11 cellular contexts compared by ENCODE assay signal in genomic region chr17:27348196-27348595, GRCh38. TPM values are rescaled to one million over a fixed set of nuclear protein-coding genes. Genes with fewer than 3 reads are reported as not detected.
DNase-seq lines count a peak whose midpoint lies in the region; ATAC-seq, FAIRE-seq and TF ChIP-seq lines count a peak whose summit lies in the region.
"Had no signal": no experiment of that assay in that cellular context is flagged by ENCODE, and none has a peak within 500 bp of the region (broad histone marks: within the 10 kb centered on the region; RNA-seq: fewer than 3 reads in every experiment).

No MANE protein-coding gene starts in this region.

- peaks cover 21% of the 10 kb centered on the region for H3K36me3 Mint-ChIP-seq in nephron progenitor cell (ENCODE audit: low read depth)

- H3K27me3 ChIP-seq in HUES6 (ENCODE audit: control insufficient read depth, insufficient read depth, low read length) (no peaks in the 10 kb centered on the region), GM12878 (replicated peaks in 1 of 2; ENCODE audit: control insufficient read depth in 2 of 2, insufficient read depth in 2 of 2, low read length in 1 of 2) (no peaks in the 10 kb centered on the region)

- WGBS in GM12878 (ENCODE audit: insufficient coverage, insufficient replicate concordance, low lambda C conversion rate, missing lambda C conversion rate) = 62% methylated on average over 2 of the region's 2 CpGs

- intact Hi-C loops in GM12878 (cut with micrococcal nuclease; ENCODE audit: unreplicated experiment) = loop anchor here (2.0 to 5.0 kb wide), 2 partner anchors 51 to 103 kb away; no protein-coding TSS in a partner anchor

- H3K27ac ChIP-seq in HUES6 (ENCODE audit: low read depth, low read length) (no peak overlapping the region), GM12878 (ENCODE audit: control insufficient read depth, insufficient read depth) (no peak overlapping the region)

- DNase-seq in CD1c-positive myeloid dendritic cell (ENCODE audit: extremely low spot score) = peak; percentile 62
- DNase-seq in GM12878 (ENCODE audit: low read depth, low spot score) = no peak
- no peak for DNase-seq in nephron progenitor cell
- no peak for DNase-seq in NCI-H446 treated with DMSO at 0.1 percent for 48 hours (lab: John Stamatoyannopoulos, UW)
- no peak for DNase-seq in NCI-H2081 (lab: John Stamatoyannopoulos, UW)
- no peak for DNase-seq in stimulated activated naive CD4-positive, alpha-beta T cell treated with Interleukin-2 at 50 U/mL for 16 hours (lab: John Stamatoyannopoulos, UW)
- DNase-seq: left cardiac atrium, NCI-H1105, trophoblast cell had no signal

- no peak for TF ChIP-seq EP300 in GM12878 (IDR thresholded peaks at IDR 0.05; ENCODE audit: borderline replicate concordance in 1 of 2, control insufficient read depth in 1 of 2, low read depth in 2 of 2, low read length in 2 of 2)

- FAIRE-seq in GM12878 (lab: Jason Lieb, UNC) = no peak

- H3K27me3 Mint-ChIP-seq in nephron progenitor cell (ENCODE audit: low read depth, poor library complexity) = peaks cover 3% of the 10 kb centered on the region

- SMC1A ChIA-PET in GM12878 (lab: Charles Lee; ENCODE audit: uncharacterized antibody, unreplicated experiment) = interaction anchor here (0.6 to 4.1 kb wide), 4 partner anchors 12 to 118 kb away, joined by 3 to 13 read pairs (median 3); no protein-coding TSS in a partner anchor

- H2AFZ ChIP-seq in GM12878 (ENCODE audit: control insufficient read depth, low read depth, low read length) = no peak overlapping the region

- TF ChIP-seq POLR2A in GM12878 (IDR thresholded peaks at IDR 0.05; ENCODE audit: low read depth, low read length) = no peak

- H3K9ac ChIP-seq in HUES6 (ENCODE audit: low read length) (no peak overlapping the region), GM12878 (ENCODE audit: control insufficient read depth, insufficient read depth, low read length) (no peak overlapping the region; the same call in 1 of the 2 replicates)

- H3K4me3 Mint-ChIP-seq in nephron progenitor cell = peak overlapping the region; percentile 70

- H3K4me1 ChIP-seq in HUES6 (ENCODE audit: control insufficient read depth, insufficient read depth, low read length) (peaks cover 27% of the 10 kb centered on the region), GM12878 (ENCODE audit: control insufficient read depth, insufficient read depth, low read length) (peaks cover 6% of the 10 kb centered on the region)

- no peak for ATAC-seq in GM12878
- ATAC-seq in HG03432 (IDR thresholded peaks at IDR 0.05; ENCODE audit: unreplicated experiment) = no peak

- RAD21 ChIA-PET in GM12878 (lab: Charles Lee; ENCODE audit: unreplicated experiment) = interaction anchor here (0.6 to 2.6 kb wide), 3 partner anchors 15 to 110 kb away, joined by 3 to 21 read pairs (median 4); no protein-coding TSS in a partner anchor

- no peaks in the 10 kb centered on the region for H4K20me1 ChIP-seq in GM12878 (ENCODE audit: control insufficient read depth, insufficient read depth)

- H3K79me2 ChIP-seq in GM12878 (ENCODE audit: control insufficient read depth, insufficient read depth, low read length) = no peaks in the 10 kb centered on the region

- H3K4me3 ChIP-seq in HUES6 (ENCODE audit: low read depth, low read length) (peak overlapping the region; percentile 59), GM12878 (no peak overlapping the region)

- H3K4me1 Mint-ChIP-seq in nephron progenitor cell = peaks cover 46% of the 10 kb centered on the region

- H3K27ac Mint-ChIP-seq in nephron progenitor cell = no peak overlapping the region

- peak overlapping the region; percentile 79 for H3K4me2 ChIP-seq in GM12878 (ENCODE audit: control insufficient read depth, insufficient read depth)

- no peaks in the 10 kb centered on the region for H3K36me3 ChIP-seq in HUES6 (ENCODE audit: control insufficient read depth, insufficient read depth, low read length)
- no peaks in the 10 kb centered on the region for H3K36me3 ChIP-seq in GM12878 (ENCODE audit: control insufficient read depth in 2 of 2, insufficient read depth in 2 of 2, low read length in 1 of 2)

- no peaks in the 10 kb centered on the region; the same call in 1 of the 2 replicates for H3K9me3 ChIP-seq in HUES6 (ENCODE audit: control insufficient read depth, insufficient read depth, low read depth, low read length)
- H3K9me3 ChIP-seq in GM12878 (replicated peaks; ENCODE audit: control insufficient read depth, insufficient read depth, low read length) = no peaks in the 10 kb centered on the region

- in situ Hi-C loops in GM12878 (cut with MboI) = loop anchor here (10.0 kb wide), 1 partner anchor 57 kb away; no protein-coding TSS in a partner anchor

- TF ChIP-seq CTCF in GM12878 (IDR thresholded peaks at IDR 0.05 in 2 of 3, conservative IDR thresholded peaks at IDR 0.05 in 1 of 3; ENCODE audit: control insufficient read depth in 2 of 3, extremely low read depth in 1 of 3, insufficient read depth in 1 of 3, low read depth in 3 of 3, low read length in 3 of 3) (no peak), nephron progenitor cell (IDR thresholded peaks at IDR 0.05) (no peak)

- POLR2A ChIA-PET in GM12878 (lab: Charles Lee) = no interaction called here

- H3K9me3 Mint-ChIP-seq in nephron progenitor cell = peaks cover 18% of the 10 kb centered on the region

- TF ChIP-seq RAD21 in GM12878 (IDR thresholded peaks at IDR 0.05; ENCODE audit: insufficient read depth, low read depth, low read length) = no peak

- CTCF ChIA-PET in GM12878 (lab: Yijun Ruan, JAX) = interaction anchor here (1.0 to 1.8 kb wide), 3 partner anchors 13 to 112 kb away, joined by 3 to 9 read pairs (median 6); no protein-coding TSS in a partner anchor

- BruUV-seq in GM12878 (replicated peaks; lab: Mats Ljungman, UMichigan) = no TSS peak

TF ChIP-seq in GM12878, 131 proteins besides CTCF, POLR2A, EP300 and RAD21:
- no peak for TF ChIP-seq DPF2 (IDR thresholded peaks at IDR 0.05)
- TF ChIP-seq MTA3 (IDR thresholded peaks at IDR 0.05; ENCODE audit: borderline replicate concordance, low read length) = no peak
- no peak for TF ChIP-seq BMI1 (IDR thresholded peaks at IDR 0.05; ENCODE audit: borderline replicate concordance)
- no peak for TF ChIP-seq STAT3 (IDR thresholded peaks at IDR 0.05; ENCODE audit: low read depth, low read length)
- TF ChIP-seq CHD2 (IDR thresholded peaks at IDR 0.05; ENCODE audit: borderline replicate concordance, low read depth, low read length) = no peak
- TF ChIP-seq, protein P1, sequence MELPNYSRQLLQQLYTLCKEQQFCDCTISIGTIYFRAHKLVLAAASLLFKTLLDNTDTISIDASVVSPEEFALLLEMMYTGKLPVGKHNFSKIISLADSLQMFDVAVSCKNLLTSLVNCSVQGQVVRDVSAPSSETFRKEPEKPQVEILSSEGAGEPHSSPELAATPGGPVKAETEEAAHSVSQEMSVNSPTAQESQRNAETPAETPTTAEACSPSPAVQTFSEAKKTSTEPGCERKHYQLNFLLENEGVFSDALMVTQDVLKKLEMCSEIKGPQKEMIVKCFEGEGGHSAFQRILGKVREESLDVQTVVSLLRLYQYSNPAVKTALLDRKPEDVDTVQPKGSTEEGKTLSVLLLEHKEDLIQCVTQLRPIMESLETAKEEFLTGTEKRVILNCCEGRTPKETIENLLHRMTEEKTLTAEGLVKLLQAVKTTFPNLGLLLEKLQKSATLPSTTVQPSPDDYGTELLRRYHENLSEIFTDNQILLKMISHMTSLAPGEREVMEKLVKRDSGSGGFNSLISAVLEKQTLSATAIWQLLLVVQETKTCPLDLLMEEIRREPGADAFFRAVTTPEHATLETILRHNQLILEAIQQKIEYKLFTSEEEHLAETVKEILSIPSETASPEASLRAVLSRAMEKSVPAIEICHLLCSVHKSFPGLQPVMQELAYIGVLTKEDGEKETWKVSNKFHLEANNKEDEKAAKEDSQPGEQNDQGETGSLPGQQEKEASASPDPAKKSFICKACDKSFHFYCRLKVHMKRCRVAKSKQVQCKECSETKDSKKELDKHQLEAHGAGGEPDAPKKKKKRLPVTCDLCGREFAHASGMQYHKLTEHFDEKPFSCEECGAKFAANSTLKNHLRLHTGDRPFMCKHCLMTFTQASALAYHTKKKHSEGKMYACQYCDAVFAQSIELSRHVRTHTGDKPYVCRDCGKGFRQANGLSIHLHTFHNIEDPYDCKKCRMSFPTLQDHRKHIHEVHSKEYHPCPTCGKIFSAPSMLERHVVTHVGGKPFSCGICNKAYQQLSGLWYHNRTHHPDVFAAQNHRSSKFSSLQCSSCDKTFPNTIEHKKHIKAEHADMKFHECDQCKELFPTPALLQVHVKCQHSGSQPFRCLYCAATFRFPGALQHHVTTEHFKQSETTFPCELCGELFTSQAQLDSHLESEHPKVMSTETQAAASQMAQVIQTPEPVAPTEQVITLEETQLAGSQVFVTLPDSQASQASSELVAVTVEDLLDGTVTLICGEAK (IDR thresholded peaks at IDR 0.05; ENCODE audit: borderline replicate concordance) = peak; percentile 12; the same call in 1 of the 2 replicates
- no peak for TF ChIP-seq YBX1 (IDR thresholded peaks at IDR 0.05)

RNA-seq across cellular contexts. Expression of gene WSB1, which starts 54.3 kb away (rescaled TPM):
- 1,230 and 1,283 TPM in 2 replicates for total RNA-seq in GM12878 (2013; cell fraction: nucleolus; rRNA removed)
- total RNA-seq in GM12878 (2014; rRNA removed) = 84.1 and 102 TPM in 2 replicates
- 91.5 and 94.3 TPM in 2 replicates for total RNA-seq in GM12878 (2014; rRNA removed; fragmentation: Illumina TruSeq; extraction: Trizol)
- total RNA-seq in GM12878 (2021) = 91.0 and 108 TPM in 2 replicates
- 111 TPM for polyA plus RNA-seq in GM12878 (2011; ENCODE audit: low read depth)
- 458 and 632 TPM in 2 replicates for polyA plus RNA-seq in GM12878 (2011; rRNA removed)
- 374 and 577 TPM in 2 replicates for polyA plus RNA-seq in GM12878 (2011; cell fraction: cytosol; rRNA removed)
- polyA plus RNA-seq in GM12878 (2011; cell fraction: nucleus; rRNA removed) = 1,022 and 1,033 TPM in 2 replicates
- 116 and 173 TPM in 2 replicates for polyA plus RNA-seq in GM12878 (2012)
- 108 and 151 TPM in 2 replicates for polyA plus RNA-seq in GM12878 (2014; fragmentation: Illumina TruSeq; extraction: Trizol)
- 10 to 100 TPM; 26.6 to 49.8 TPM for polyA plus RNA-seq in GM12878 (2014; fragmentation: Nextera tagmentation; extraction: Ambion mirVana)
- polyA plus RNA-seq in GM12878 (2014; rRNA removed) = 121 and 162 TPM in 2 replicates
- polyA plus RNA-seq in GM12878 (2016; fragmentation: Nextera tagmentation; extraction: Ambion mirVana) = 100 to 1,000 TPM; 101 TPM
- 122 and 137 TPM in 2 replicates for polyA minus RNA-seq in GM12878 (2011; rRNA and poly(A)+ RNA removed)
- 68.0 and 68.3 TPM in 2 replicates for polyA minus RNA-seq in GM12878 (2011; cell fraction: cytosol; rRNA and poly(A)+ RNA removed)
- 108 and 118 TPM in 2 replicates for polyA minus RNA-seq in GM12878 (2011; cell fraction: nucleus; rRNA and poly(A)+ RNA removed)
